Comparison of ENCODE assay signal across 6 cellular contexts in the genomic region with DNA sequence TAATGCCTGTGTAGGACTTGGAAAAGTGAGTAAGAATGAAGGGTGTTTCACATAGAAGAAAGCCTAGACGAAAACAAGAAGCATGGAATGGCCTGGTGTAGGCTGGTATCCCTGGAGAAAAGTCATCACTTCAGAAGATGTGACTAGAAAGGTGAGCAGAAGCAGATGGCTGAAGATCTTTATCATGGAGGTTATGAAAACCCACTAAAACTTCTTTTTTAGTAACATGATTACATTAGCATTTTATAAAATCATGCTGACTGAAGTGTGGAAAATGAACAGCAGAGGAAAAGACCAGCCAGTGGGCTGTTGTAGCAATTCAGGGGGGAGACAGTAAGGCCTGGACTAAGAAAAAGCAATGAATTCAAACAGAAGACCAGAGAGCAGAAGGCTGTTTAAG.
"Had no signal": no experiment of that assay in that cellular context is flagged by ENCODE, and none has a peak within 500 bp of the region (broad histone marks: within the 10 kb centered on the region; RNA-seq: fewer than 3 reads in every experiment).

No MANE protein-coding gene starts in this region.

- ATAC-seq: GM23338, HCT116, K562 had no signal

- DNase-seq: HFFc6, IMR-90 had no signal

- H3K36me3 ChIP-seq: HAP-1 had no signal

- H3K4me3 ChIP-seq: GM23338, HAP-1, K562 had no signal
